In genomic region chr1:201450721-201451291, GRCh38 we compare ENCODE assay signal across 9 cellular contexts. TPM values are rescaled to one million over a fixed set of nuclear protein-coding genes. Genes with fewer than 3 reads are reported as not detected.
DNase-seq lines count a peak whose midpoint lies in the region; ATAC-seq and TF ChIP-seq lines count a peak whose summit lies in the region.
"Had no signal": no experiment of that assay in that cellular context is flagged by ENCODE, and none has a peak within 500 bp of the region (broad histone marks: within the 10 kb centered on the region; RNA-seq: fewer than 3 reads in every experiment).

No MANE protein-coding gene starts in this region.

- DNase-seq in NCI-H2171 treated with DMSO at 0.1 percent for 48 hours (lab: John Stamatoyannopoulos, UW) = peak; percentile 10
- no peak for DNase-seq in NCI-H2171 (lab: John Stamatoyannopoulos, UW)
- peak; percentile 20 for DNase-seq in astrocyte of the cerebellum (ENCODE audit: low read depth)
- DNase-seq in islet precursor cell = peak; percentile 91
- no peak for DNase-seq in NOMO-1 treated with DMSO at 0.1 percent for 48 hours (lab: John Stamatoyannopoulos, UW; ENCODE audit: unreplicated experiment)
- DNase-seq in activated CD4-positive, alpha-beta T cell treated with anti-CD3 and anti-CD28 coated beads for 4 hours = no peak

- peak overlapping the region; percentile 95 for H3K27ac ChIP-seq in temporal lobe (ENCODE audit: low read depth, low read length)

- no peak overlapping the region for H3K4me3 ChIP-seq in astrocyte of the cerebellum (ENCODE audit: low read depth, low read length)

- no peak for TF ChIP-seq CTCF in astrocyte of the cerebellum (IDR thresholded peaks at IDR 0.05; ENCODE audit: low read depth, low read length, missing control alignments)

- no peak for ATAC-seq in HG02981 (IDR thresholded peaks at IDR 0.05; ENCODE audit: unreplicated experiment)

- in situ Hi-C loops in astrocyte of the cerebellum (cut with HindIII; ENCODE audit: low sequenced_read_pairs) = no loop called here

RNA-seq across cellular contexts. Expression of gene PHLDA3, which starts 18.2 kb away (rescaled TPM):
- 7.1 TPM for total RNA-seq in temporal lobe

RNA-seq across cellular contexts. Expression of gene TNNI1, which starts 29.3 kb away (rescaled TPM):
- total RNA-seq in temporal lobe = not detected
- total RNA-seq: NCI-H460 had no signal

RNA-seq across cellular contexts. Expression of gene LAD1, which starts 51.7 kb away (rescaled TPM):
- total RNA-seq in temporal lobe = not detected
- total RNA-seq: NCI-H460 had no signal

RNA-seq across cellular contexts. Expression of gene CSRP1, which starts 56.1 kb away (rescaled TPM):
- 23.1 TPM for total RNA-seq in temporal lobe

Comparison
In these comparisons a context has a peak if more than half of its experiments do, and no peak if none do; other contexts are left out.
1. DNase-seq: peak in NCI-H2171 treated with DMSO at 0.1 percent for 48 hours (single experiment), astrocyte of the cerebellum (single experiment) and islet precursor cell (single experiment); none in NCI-H2171 (single experiment), NOMO-1 treated with DMSO at 0.1 percent for 48 hours (single experiment) and activated CD4-positive, alpha-beta T cell treated with anti-CD3 and anti-CD28 coated beads for 4 hours (0 of 2).